12 cellular contexts compared by ENCODE assay signal in genomic region chr16:89052191-89052787, GRCh38. TPM values are rescaled to one million over a fixed set of nuclear protein-coding genes. Genes with fewer than 3 reads are reported as not detected.
DNase-seq lines count a peak whose midpoint lies in the region; ATAC-seq, FAIRE-seq and TF ChIP-seq lines count a peak whose summit lies in the region.
"Had no signal": no experiment of that assay in that cellular context is flagged by ENCODE, and none has a peak within 500 bp of the region (broad histone marks: within the 10 kb centered on the region; RNA-seq: fewer than 3 reads in every experiment).

No MANE protein-coding gene starts in this region.

- intact Hi-C loops in right cardiac atrium (cut with DNase I) (no loop called here), left ventricle myocardium inferior (cut with micrococcal nuclease) (no loop called here)

- DNase-seq in right cardiac atrium: peak in 2 of 3 donors; percentile 40 to 63
- no peak for DNase-seq in left ventricle myocardium inferior
- DNase-seq in fibroblast of peridontal ligament (ENCODE audit: extremely low read depth): peak; percentile 1
- DNase-seq in urothelium cell line (ENCODE audit: low spot score): peak; percentile 52
- DNase-seq in stimulated activated CD4-positive, alpha-beta T cell treated with anti-CD3 and anti-CD28 coated beads, Interleukin-12 subunit alpha, Interleukin-12 subunit beta, amount 100 ng/mL, for 4 hours: no peak
- no peak for DNase-seq in GDM1 (lab: John Stamatoyannopoulos, UW)
- no peak for DNase-seq in mesothelial cell of epicardium (ENCODE audit: low spot score in 2 of 2, unreplicated experiment in 2 of 2)
- DNase-seq: left cardiac atrium had no signal

- H3K4me3 Mint-ChIP-seq in mesothelial cell of epicardium: no peak overlapping the region

- H3K36me3 ChIP-seq in left ventricle myocardium inferior: no peaks in the 10 kb centered on the region

- no peaks in the 10 kb centered on the region for H3K36me3 Mint-ChIP-seq in mesothelial cell of epicardium

- no peak overlapping the region for H3K4me3 ChIP-seq in right cardiac atrium (ENCODE audit: low read length)
- H3K4me3 ChIP-seq in left ventricle myocardium inferior: no peak overlapping the region
- H3K4me3 ChIP-seq: smooth muscle cell had no signal

- 89% methylated on average over 43 of the region's 43 CpGs for WGBS in right cardiac atrium

- H3K27me3 ChIP-seq in right cardiac atrium (ENCODE audit: control insufficient read depth, insufficient read depth) (no peaks in the 10 kb centered on the region), left ventricle myocardium inferior (ENCODE audit: low read depth) (peaks cover 100% of the 10 kb centered on the region)

- H3K27me3 Mint-ChIP-seq in mesothelial cell of epicardium (ENCODE audit: low read depth): peaks cover 15% of the 10 kb centered on the region

- no peak overlapping the region for H3K27ac Mint-ChIP-seq in mesothelial cell of epicardium

- no peaks in the 10 kb centered on the region for H3K4me1 Mint-ChIP-seq in mesothelial cell of epicardium

- H3K27ac ChIP-seq in right cardiac atrium (ENCODE audit: low read length) (no peak overlapping the region), left ventricle myocardium inferior (replicated peaks) (no peak overlapping the region)

- H3K9me3 ChIP-seq in right cardiac atrium (ENCODE audit: control insufficient read depth, low read length): no peaks in the 10 kb centered on the region
- H3K9me3 ChIP-seq in left ventricle myocardium inferior (replicated peaks): no peaks in the 10 kb centered on the region

- no peaks in the 10 kb centered on the region for H3K4me1 ChIP-seq in right cardiac atrium (ENCODE audit: control insufficient read depth, insufficient read depth, low read length)
- no peaks in the 10 kb centered on the region for H3K4me1 ChIP-seq in left ventricle myocardium inferior

- H3K9me3 Mint-ChIP-seq in mesothelial cell of epicardium: no peaks in the 10 kb centered on the region

- no peak for ATAC-seq in right cardiac atrium
- peak; percentile 39 for ATAC-seq in SK-N-SH treated with all-trans-retinoic acid at 6 μM for 48 hours
- ATAC-seq: left cardiac atrium had no signal

- TF ChIP-seq CTCF in left ventricle myocardium inferior (IDR thresholded peaks at IDR 0.05; ENCODE audit: borderline replicate concordance) (no peak), mesothelial cell of epicardium (IDR thresholded peaks at IDR 0.05; ENCODE audit: unreplicated experiment) (no peak)

- no peak for FAIRE-seq in urothelium cell line (lab: Jason Lieb, UNC)
- FAIRE-seq: endometrium, GM19239 had no signal

TF ChIP-seq in SK-N-SH treated with all-trans-retinoic acid at 6 μM for 48 hours, 23 proteins besides CTCF, POLR2A, EP300 and RAD21:
- TF ChIP-seq ZC3H10 (CRISPR knock-in tag; IDR thresholded peaks at IDR 0.05): no peak
- TF ChIP-seq ISL1 (CRISPR knock-in tag; IDR thresholded peaks at IDR 0.05): no peak
- no peak for TF ChIP-seq ZNF70 (CRISPR knock-in tag; IDR thresholded peaks at IDR 0.05)
- no peak for TF ChIP-seq CSRNP3 (CRISPR knock-in tag; IDR thresholded peaks at IDR 0.05)
- TF ChIP-seq TSHZ2 (CRISPR knock-in tag; IDR thresholded peaks at IDR 0.05): no peak
- TF ChIP-seq GLIS3 (CRISPR knock-in tag; IDR thresholded peaks at IDR 0.05): no peak
- TF ChIP-seq ESRRG (CRISPR knock-in tag; IDR thresholded peaks at IDR 0.05): no peak
- no peak for TF ChIP-seq ZNF565 (CRISPR knock-in tag; conservative IDR thresholded peaks at IDR 0.05; ENCODE audit: low read depth)
- no peak for TF ChIP-seq ZNF8 (CRISPR knock-in tag; IDR thresholded peaks at IDR 0.05)
- no peak for TF ChIP-seq BACH2 (CRISPR knock-in tag; IDR thresholded peaks at IDR 0.05; ENCODE audit: borderline replicate concordance)
- TF ChIP-seq TOX (CRISPR knock-in tag; IDR thresholded peaks at IDR 0.05; ENCODE audit: borderline replicate concordance): no peak
- no peak for TF ChIP-seq CSDC2 (CRISPR knock-in tag; IDR thresholded peaks at IDR 0.05)

RNA-seq across cellular contexts. Expression of gene ACSF3, which starts 41.4 kb away (rescaled TPM):
- total RNA-seq in right cardiac atrium: 10 to 100 TPM; 13.9 to 22.4 (median 16.7) TPM
- 16.4 TPM for polyA plus RNA-seq in right cardiac atrium
- total RNA-seq in left ventricle myocardium inferior: 16.7 TPM
- total RNA-seq in mesothelial cell of epicardium: 35.7 to 41.5 TPM (median 37.7 TPM) in 3 replicates

Comparison
In these comparisons a context has a peak if more than half of its experiments do, and no peak if none do; other contexts are left out.
1. DNase-seq: peak in right cardiac atrium (2 of 3), fibroblast of peridontal ligament (single experiment) and urothelium cell line (single experiment); none in left ventricle myocardium inferior (single experiment), stimulated activated CD4-positive, alpha-beta T cell treated with anti-CD3 and anti-CD28 coated beads, Interleukin-12 subunit alpha, Interleukin-12 subunit beta, amount 100 ng/mL, for 4 hours (single experiment), GDM1 (single experiment) and mesothelial cell of epicardium (0 of 2).